9 cellular contexts compared by ENCODE assay signal in the genomic region with DNA sequence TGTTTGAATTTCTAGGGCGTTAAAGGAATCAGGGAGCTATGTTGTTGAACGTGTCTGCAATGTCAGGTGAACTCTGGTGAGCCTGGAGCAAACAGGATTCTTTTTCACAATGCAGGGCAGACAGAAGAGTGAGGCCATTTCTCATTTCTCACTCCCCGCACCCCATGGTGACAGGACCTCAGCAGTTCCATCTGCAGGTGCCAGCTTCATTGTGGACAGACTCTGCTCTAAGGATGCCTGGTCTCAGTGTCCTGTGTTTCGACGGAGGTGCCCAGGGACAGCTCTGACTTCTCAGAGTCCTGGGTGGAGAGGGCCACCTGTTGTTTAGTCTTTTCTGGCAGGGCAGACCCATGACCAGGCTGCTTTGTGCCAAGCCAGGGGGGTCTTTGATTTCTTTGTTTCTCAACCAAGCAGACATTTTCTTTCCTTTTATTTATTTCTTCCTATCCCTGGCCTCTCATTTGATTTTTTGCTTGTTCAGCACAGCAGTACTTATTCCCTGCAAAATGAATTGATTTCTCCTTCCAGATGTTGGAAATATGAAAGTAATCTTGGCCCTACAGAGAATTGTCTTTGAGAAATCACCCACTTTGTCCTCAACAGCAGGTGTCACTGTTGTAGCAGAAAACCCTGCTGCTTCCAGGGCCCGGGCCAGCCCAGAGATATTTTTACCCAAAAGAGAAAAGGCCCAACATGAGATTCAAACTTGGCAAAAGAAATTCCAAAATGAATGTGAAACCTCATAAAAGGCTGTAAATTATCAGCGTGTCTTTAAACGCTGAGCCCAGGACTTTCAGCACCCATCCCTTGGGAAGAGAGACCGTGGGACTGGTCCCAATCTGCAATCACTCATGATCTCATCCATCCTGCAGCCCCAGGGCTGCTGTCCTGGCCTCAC.
DNase-seq lines count a peak whose midpoint lies in the region; ATAC-seq, FAIRE-seq and TF ChIP-seq lines count a peak whose summit lies in the region.
"Had no signal": no experiment of that assay in that cellular context is flagged by ENCODE, and none has a peak within 500 bp of the region (broad histone marks: within the 10 kb centered on the region; RNA-seq: fewer than 3 reads in every experiment).

No MANE protein-coding gene starts in this region.

- no peaks in the 10 kb centered on the region for H3K9me1 ChIP-seq in keratinocyte (ENCODE audit: control insufficient read depth, extremely low read depth, insufficient read depth, low read length)

- H3K4me3 Mint-ChIP-seq in activated T-helper 17 cell treated with anti-CD3 and anti-CD28 coated beads, Interleukin-2, amount 50 U/mL, for 72 hours: no peak overlapping the region
- H3K4me3 Mint-ChIP-seq: B cell had no signal

- no peak overlapping the region for H3K4me2 ChIP-seq in keratinocyte (ENCODE audit: control insufficient read depth, extremely low read depth, insufficient read depth, low read depth, low read length)

- no peaks in the 10 kb centered on the region for H3K27me3 ChIP-seq in keratinocyte (ENCODE audit: control insufficient read depth, extremely low read depth, insufficient read depth, low read length)

- H2AFZ ChIP-seq in keratinocyte (ENCODE audit: control insufficient read depth, low read length): no peak overlapping the region

- no peak for FAIRE-seq in keratinocyte (lab: Jason Lieb, UNC)

- TF ChIP-seq CTCF in keratinocyte (optimal IDR thresholded peaks at IDR 0.05 in 1 of 3, IDR thresholded peaks at IDR 0.05 in 1 of 3, conservative IDR thresholded peaks at IDR 0.05 in 1 of 3; ENCODE audit: extremely low read depth in 1 of 3, insufficient read depth in 2 of 3, low read length in 3 of 3): peak; percentile 36 to 57 (median 52)

- no peak overlapping the region for H3K4me3 ChIP-seq in keratinocyte (ENCODE audit: control insufficient read depth in 2 of 3, extremely low read depth in 1 of 3, insufficient read depth in 2 of 3, low read depth in 1 of 3, low read length in 3 of 3)

- H3K79me2 ChIP-seq in keratinocyte (ENCODE audit: control insufficient read depth, insufficient read depth, low read length): no peaks in the 10 kb centered on the region

- H3K36me3 Mint-ChIP-seq in activated T-helper 17 cell treated with anti-CD3 and anti-CD28 coated beads, Interleukin-2, amount 50 U/mL, for 72 hours (ENCODE audit: low read depth): no peaks in the 10 kb centered on the region

- H3K9ac ChIP-seq in keratinocyte (ENCODE audit: control insufficient read depth, extremely low read depth, insufficient read depth, low read length): no peak overlapping the region

- dilution Hi-C loops in keratinocyte (cut with MboI; ENCODE audit: extremely low pct_ligation_motif_present, low sequenced_read_pairs): no loop called here

- H3K27ac Mint-ChIP-seq in activated T-helper 17 cell treated with anti-CD3 and anti-CD28 coated beads, Interleukin-2, amount 50 U/mL, for 72 hours: no peak overlapping the region
- H3K27ac Mint-ChIP-seq: B cell had no signal

- H4K20me1 ChIP-seq in keratinocyte (ENCODE audit: control insufficient read depth, extremely low read depth, insufficient read depth, low read length): no peaks in the 10 kb centered on the region

- no peaks in the 10 kb centered on the region for H3K27me3 Mint-ChIP-seq in activated T-helper 17 cell treated with anti-CD3 and anti-CD28 coated beads, Interleukin-2, amount 50 U/mL, for 72 hours

- DNase-seq in NCI-H1105 treated with DMSO at 0.1 percent for 48 hours (lab: John Stamatoyannopoulos, UW): peak; percentile 31
- no peak for DNase-seq in NCI-H1105 (lab: John Stamatoyannopoulos, UW)
- peak; percentile 3 for DNase-seq in MV-4-11 (lab: John Stamatoyannopoulos, UW)
- no peak for DNase-seq in keratinocyte (ENCODE audit: low read depth, low spot score)
- no peak for DNase-seq in T-helper 1 cell

- no peaks in the 10 kb centered on the region for H3K4me1 ChIP-seq in keratinocyte (ENCODE audit: control insufficient read depth, extremely low read depth, insufficient read depth, low read length)

- H3K27ac ChIP-seq in keratinocyte (ENCODE audit: control insufficient read depth, insufficient read depth, low read length): no peak overlapping the region

- ATAC-seq in activated T-helper 17 cell treated with anti-CD3 and anti-CD28 coated beads, Interleukin-2, amount 50 U/mL, for 72 hours (replicated peaks): peak; percentile 37
- no peak for ATAC-seq in GM21619 (IDR thresholded peaks at IDR 0.05; ENCODE audit: unreplicated experiment)
- no peak for ATAC-seq in HG02852 (IDR thresholded peaks at IDR 0.05; ENCODE audit: unreplicated experiment)

- H3K9me3 ChIP-seq in keratinocyte (ENCODE audit: control insufficient read depth, low read depth, low read length): no peaks in the 10 kb centered on the region

- no peaks in the 10 kb centered on the region for H3K36me3 ChIP-seq in keratinocyte (ENCODE audit: control insufficient read depth in 2 of 2, extremely low read depth in 1 of 2, insufficient read depth in 2 of 2, low read length in 2 of 2)

- H3K9me3 Mint-ChIP-seq in activated T-helper 17 cell treated with anti-CD3 and anti-CD28 coated beads, Interleukin-2, amount 50 U/mL, for 72 hours: peaks cover 2% of the 10 kb centered on the region

- no peaks in the 10 kb centered on the region for H3K4me1 Mint-ChIP-seq in activated T-helper 17 cell treated with anti-CD3 and anti-CD28 coated beads, Interleukin-2, amount 50 U/mL, for 72 hours
- H3K4me1 Mint-ChIP-seq: B cell had no signal

Comparison
In these comparisons a context has a peak if more than half of its experiments do, and no peak if none do; other contexts are left out.
1. DNase-seq: peak in NCI-H1105 treated with DMSO at 0.1 percent for 48 hours (single experiment) and MV-4-11 (single experiment); none in NCI-H1105 (single experiment), keratinocyte (single experiment) and T-helper 1 cell (0 of 5).